In the genomic region with DNA sequence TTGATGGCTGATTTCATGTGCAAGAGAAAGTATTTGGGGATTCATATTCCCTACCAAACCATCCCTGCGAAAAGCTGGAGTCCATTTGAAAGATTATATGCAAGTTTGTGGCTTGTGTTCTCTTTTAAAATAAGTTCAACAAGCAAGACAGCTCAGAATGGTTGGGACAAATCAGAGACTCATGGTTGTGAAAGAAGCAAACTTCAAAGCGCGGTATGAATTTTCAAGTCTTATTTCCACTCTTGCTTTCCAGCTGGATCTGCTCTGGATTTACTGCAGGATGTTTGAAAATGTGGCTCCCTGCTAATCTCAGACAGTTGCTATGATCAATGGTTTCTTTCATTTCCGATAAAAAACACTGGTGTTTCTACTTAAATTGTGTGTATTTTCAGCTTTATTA, we compare ENCODE assay signal across 20 cellular contexts.
"Had no signal": no experiment of that assay in that cellular context is flagged by ENCODE, and none has a peak within 500 bp of the region (broad histone marks: within the 10 kb centered on the region; RNA-seq: fewer than 3 reads in every experiment).

No MANE protein-coding gene starts in this region.

- H3K27ac Mint-ChIP-seq: activated CD4-positive, alpha-beta memory T cell treated with anti-CD3 and anti-CD28 coated beads, Interleukin-2, amount 10 ng/mL, durations not matched to agents 7 days and 5 days; activated CD8-positive, alpha-beta memory T cell treated with anti-CD3 and anti-CD28 coated beads, Interleukin-2, amount 10 ng/mL, durations not matched to agents 7 days and 5 days; activated naive CD4-positive, alpha-beta T cell treated with anti-CD3 and anti-CD28 coated beads for 36 hours; activated naive CD8-positive, alpha-beta T cell treated with anti-CD3 and anti-CD28 coated beads, Interleukin-2, amount 50 U/mL, for 24 hours; activated T-helper 17 cell treated with anti-CD3 and anti-CD28 coated beads, Interleukin-2, amount 50 U/mL, for 72 hours; stimulated activated naive B cell treated with anti-CD40 and anti-IgM and Interleukin-4, amounts not matched to agents 10 μg/mL and 1 μg/mL and 100 μg/mL, for 72 hours; WTC11 had no signal

- H3K27me3 ChIP-seq: colonic mucosa, sigmoid colon, spleen had no signal

- H3K27ac ChIP-seq: colonic mucosa had no signal

- H3K36me3 ChIP-seq: colonic mucosa, sigmoid colon, spleen had no signal

- H3K4me3 ChIP-seq: colonic mucosa, lung, sigmoid colon, spleen had no signal

- H3K9me3 ChIP-seq: colonic mucosa, sigmoid colon had no signal

- ATAC-seq: activated CD8-positive, alpha-beta memory T cell treated with anti-CD3 and anti-CD28 coated beads, Interleukin-2, amount 10 ng/mL, durations not matched to agents 7 days and 5 days; activated naive CD8-positive, alpha-beta T cell treated with anti-CD3 and anti-CD28 coated beads, Interleukin-2, amount 50 U/mL, for 24 hours; activated T-helper 17 cell treated with anti-CD3 and anti-CD28 coated beads, Interleukin-2, amount 50 U/mL, for 72 hours; stimulated activated naive B cell treated with anti-CD40 and anti-IgM and Interleukin-4, amounts not matched to agents 10 μg/mL and 1 μg/mL and 100 μg/mL, for 72 hours; T-cell had no signal

- H3K4me3 Mint-ChIP-seq: activated CD4-positive, alpha-beta memory T cell treated with anti-CD3 and anti-CD28 coated beads, Interleukin-2, amount 10 ng/mL, durations not matched to agents 7 days and 5 days; activated CD8-positive, alpha-beta memory T cell treated with anti-CD3 and anti-CD28 coated beads, Interleukin-2, amount 10 ng/mL, durations not matched to agents 7 days and 5 days; activated naive CD4-positive, alpha-beta T cell treated with anti-CD3 and anti-CD28 coated beads for 36 hours; activated naive CD8-positive, alpha-beta T cell treated with anti-CD3 and anti-CD28 coated beads, Interleukin-2, amount 50 U/mL, for 24 hours; activated T-helper 17 cell treated with anti-CD3 and anti-CD28 coated beads, Interleukin-2, amount 50 U/mL, for 72 hours; central memory CD8-positive, alpha-beta T cell; stimulated activated naive B cell treated with anti-CD40 and anti-IgM and Interleukin-4, amounts not matched to agents 10 μg/mL and 1 μg/mL and 100 μg/mL, for 72 hours; T-cell; WTC11 had no signal

- H3K27me3 Mint-ChIP-seq: activated CD4-positive, alpha-beta memory T cell treated with anti-CD3 and anti-CD28 coated beads, Interleukin-2, amount 10 ng/mL, durations not matched to agents 7 days and 5 days; activated CD8-positive, alpha-beta memory T cell treated with anti-CD3 and anti-CD28 coated beads, Interleukin-2, amount 10 ng/mL, durations not matched to agents 7 days and 5 days; activated naive CD8-positive, alpha-beta T cell treated with anti-CD3 and anti-CD28 coated beads, Interleukin-2, amount 50 U/mL, for 24 hours; activated T-helper 17 cell treated with anti-CD3 and anti-CD28 coated beads, Interleukin-2, amount 50 U/mL, for 72 hours; central memory CD8-positive, alpha-beta T cell; stimulated activated naive B cell treated with anti-CD40 and anti-IgM and Interleukin-4, amounts not matched to agents 10 μg/mL and 1 μg/mL and 100 μg/mL, for 72 hours; T-cell had no signal

- DNase-seq: activated CD4-positive, alpha-beta memory T cell treated with anti-CD3 and anti-CD28 coated beads, Interleukin-2, amount 10 ng/mL, durations not matched to agents 7 days and 5 days; activated CD4-positive, alpha-beta T cell treated with anti-CD3 and anti-CD28 coated beads for 48 hours; activated CD8-positive, alpha-beta memory T cell treated with anti-CD3 and anti-CD28 coated beads, Interleukin-2, amount 10 ng/mL, durations not matched to agents 7 days and 5 days; activated naive CD4-positive, alpha-beta T cell treated with anti-CD3 and anti-CD28 coated beads for 36 hours; activated naive CD8-positive, alpha-beta T cell treated with anti-CD3 and anti-CD28 coated beads, Interleukin-2, amount 50 U/mL, for 24 hours; activated T-cell treated with anti-CD3 and anti-CD28 coated beads, Interleukin-2, amount 50 U/mL, for 1 hour; aorta; colonic mucosa; midbrain; nephron progenitor cell; nucleus accumbens; sigmoid colon; spleen; stimulated activated CD4-positive, alpha-beta T cell treated with anti-CD3 and anti-CD28 coated beads, Interleukin-4, amount 100 ng/mL, for 4 hours; stimulated activated naive B cell treated with anti-CD40 and anti-IgM and Interleukin-4, amounts not matched to agents 10 μg/mL and 1 μg/mL and 100 μg/mL, for 72 hours; T-cell had no signal
